8 cellular contexts compared by ENCODE assay signal in the genomic region with DNA sequence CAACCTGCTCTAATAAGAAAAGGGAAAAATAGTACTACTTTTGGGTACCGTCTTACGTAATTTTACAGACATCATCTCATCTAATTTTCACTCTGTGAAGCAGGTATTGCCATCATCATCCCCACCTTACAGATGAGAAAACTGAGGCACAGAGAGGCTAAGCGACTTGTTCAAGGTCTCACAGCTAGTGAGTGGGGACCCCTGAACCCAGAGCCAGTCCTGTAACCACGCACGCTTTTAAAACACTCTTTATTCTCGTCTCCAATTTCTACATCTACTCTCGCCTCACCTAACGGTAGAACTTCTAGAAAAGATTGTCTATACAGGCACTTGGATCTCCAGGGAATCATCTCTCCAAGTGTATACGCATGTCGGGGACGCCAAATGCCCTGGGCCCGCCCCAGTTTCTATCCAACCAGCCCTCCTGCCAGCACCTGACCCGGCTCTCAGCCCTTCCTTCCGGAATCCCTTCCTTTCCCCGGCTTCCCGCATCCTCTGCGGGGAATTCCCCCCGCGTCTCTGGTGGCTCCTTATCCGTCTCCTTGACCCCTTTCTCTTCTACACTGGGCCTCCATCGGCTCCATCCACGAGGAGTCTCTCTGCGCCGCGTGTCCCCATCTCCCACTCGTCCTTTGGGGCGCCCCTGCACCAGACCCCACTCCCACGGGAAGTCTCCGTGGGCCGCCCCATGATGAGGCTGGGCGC. TPM values are rescaled to one million over a fixed set of nuclear protein-coding genes. Genes with fewer than 3 reads are reported as not detected.
DNase-seq lines count a peak whose midpoint lies in the region; FAIRE-seq and TF ChIP-seq lines count a peak whose summit lies in the region.

No MANE protein-coding gene starts in this region.

- intact Hi-C loops in CD4-positive, alpha-beta memory T cell (cut with micrococcal nuclease): loop anchor here (2.0 kb wide), 1 partner anchor 85 kb away; a partner anchor contains a TSS

- peak in 2 of 5 donors; percentile 40 to 69 for DNase-seq in CD4-positive, alpha-beta memory T cell
- DNase-seq in astrocyte (ENCODE audit: low read depth) (no peak), iPS-NIHi11 (ENCODE audit: low spot score) (peak; percentile 48), NCI-H128 (lab: John Stamatoyannopoulos, UW; ENCODE audit: unreplicated experiment) (no peak), NCI-H1092 (lab: John Stamatoyannopoulos, UW) (no peak), GM13977 (ENCODE audit: low spot score) (no peak)
- peak; percentile 69 for DNase-seq in stimulated activated CD8-positive, alpha-beta memory T cell treated with anti-CD3 and anti-CD28 coated beads, Interleukin-4, amount 100 ng/mL, for 48 hours

- peak overlapping the region; percentile 77 to 88 for H3K4me3 ChIP-seq in CD4-positive, alpha-beta memory T cell (ENCODE audit: low read length in 2 of 2)
- H3K4me3 ChIP-seq in HUES6 (ENCODE audit: low read depth, low read length) (peak overlapping the region; percentile 64), astrocyte (ENCODE audit: insufficient read depth, low read depth, low read length) (peak overlapping the region; percentile 44)

- H3K36me3 ChIP-seq in CD4-positive, alpha-beta memory T cell (ENCODE audit: insufficient read depth, low read length): no peaks in the 10 kb centered on the region
- H3K36me3 ChIP-seq in HUES6 (ENCODE audit: control insufficient read depth, insufficient read depth, low read length) (no peaks in the 10 kb centered on the region), astrocyte (ENCODE audit: insufficient read depth, low read length) (no peaks in the 10 kb centered on the region)

- peak overlapping the region; percentile 68 for H3K9ac ChIP-seq in HUES6 (ENCODE audit: low read length)
- peak overlapping the region; percentile 60 for H3K9ac ChIP-seq in astrocyte (ENCODE audit: low read length)

- no peaks in the 10 kb centered on the region for H4K20me1 ChIP-seq in astrocyte (ENCODE audit: insufficient read depth, low read length)

- H3K27me3 Mint-ChIP-seq in CD4-positive, alpha-beta memory T cell: no peaks in the 10 kb centered on the region
- no peaks in the 10 kb centered on the region for H3K27me3 Mint-ChIP-seq in astrocyte (ENCODE audit: low read depth, unreplicated experiment)

- H3K79me2 ChIP-seq in astrocyte (ENCODE audit: insufficient read depth, low read length): no peaks in the 10 kb centered on the region

- H2AFZ ChIP-seq in astrocyte (ENCODE audit: low read depth, low read length): peak overlapping the region; percentile 81

- TF ChIP-seq CTCF in astrocyte (IDR thresholded peaks at IDR 0.05; ENCODE audit: insufficient read depth, low read depth, low read length): no peak
- no peak for TF ChIP-seq CTCF in GM13977 (IDR thresholded peaks at IDR 0.05; ENCODE audit: extremely low read depth, insufficient read depth, missing control alignments)

- H3K4me1 ChIP-seq in CD4-positive, alpha-beta memory T cell (ENCODE audit: insufficient read depth, low read length): peaks cover 84% of the 10 kb centered on the region
- peaks cover 33% of the 10 kb centered on the region for H3K4me1 ChIP-seq in HUES6 (ENCODE audit: control insufficient read depth, insufficient read depth, low read length)
- H3K4me1 ChIP-seq in astrocyte (ENCODE audit: insufficient read depth, low read length): peaks cover 45% of the 10 kb centered on the region

- peaks cover 17 to 37% of the 10 kb centered on the region in 2 donors for H3K36me3 Mint-ChIP-seq in CD4-positive, alpha-beta memory T cell
- H3K36me3 Mint-ChIP-seq in astrocyte (ENCODE audit: low read depth, unreplicated experiment): no peaks in the 10 kb centered on the region

- no peaks in the 10 kb centered on the region for H3K27me3 ChIP-seq in CD4-positive, alpha-beta memory T cell (ENCODE audit: insufficient read depth, low read length)
- H3K27me3 ChIP-seq in HUES6 (ENCODE audit: control insufficient read depth, insufficient read depth, low read length): peaks cover 12% of the 10 kb centered on the region
- no peaks in the 10 kb centered on the region for H3K27me3 ChIP-seq in astrocyte (ENCODE audit: insufficient read depth, low read length)

- no peaks in the 10 kb centered on the region for H3K9me3 Mint-ChIP-seq in CD4-positive, alpha-beta memory T cell
- no peaks in the 10 kb centered on the region for H3K9me3 Mint-ChIP-seq in astrocyte (ENCODE audit: unreplicated experiment)

- POLR2A ChIA-PET in CD4-positive, alpha-beta memory T cell (lab: Charles Lee; ENCODE audit: partially characterized antibody): interaction anchor here (0.6 to 74.5 kb wide), 5 partner anchors 15 to 205 kb away, joined by 4 to 5577 read pairs (median 149); a partner anchor contains a TSS

- peak overlapping the region; percentile 99 for H3K27ac ChIP-seq in CD4-positive, alpha-beta memory T cell (ENCODE audit: low read depth, low read length)
- H3K27ac ChIP-seq in HUES6 (ENCODE audit: low read depth, low read length) (0 out of 2 replicates have a peak overlapping the region, but pooled peaks have one; percentile 45), astrocyte (ENCODE audit: low read depth, low read length) (no peak overlapping the region)

- peak overlapping the region; percentile 91 to 99 (median 98) for H3K27ac Mint-ChIP-seq in CD4-positive, alpha-beta memory T cell
- H3K27ac Mint-ChIP-seq in astrocyte (ENCODE audit: unreplicated experiment): peak overlapping the region; percentile 50

- peak overlapping the region; percentile 85 for H3K4me2 ChIP-seq in astrocyte (ENCODE audit: low read length)

- FAIRE-seq in astrocyte (lab: Jason Lieb, UNC): no peak

- H3K4me3 Mint-ChIP-seq in CD4-positive, alpha-beta memory T cell: peak overlapping the region; percentile 83 to 97 (median 95)
- peak overlapping the region; percentile 71 for H3K4me3 Mint-ChIP-seq in astrocyte (ENCODE audit: unreplicated experiment)

- H3K9me3 ChIP-seq in CD4-positive, alpha-beta memory T cell (ENCODE audit: control insufficient read depth in 1 of 2, low read length in 2 of 2): no peaks in the 10 kb centered on the region
- no peaks in the 10 kb centered on the region for H3K9me3 ChIP-seq in HUES6 (ENCODE audit: control insufficient read depth, insufficient read depth, low read depth, low read length)
- no peaks in the 10 kb centered on the region for H3K9me3 ChIP-seq in astrocyte (ENCODE audit: insufficient read depth, low read depth, low read length)

- in situ Hi-C loops in GM13977 (cut with MboI; ENCODE audit: low pct_unique_long_range_greater_than_20kb, low sequenced_read_pairs, unreplicated experiment): loop anchor here (25.0 kb wide), 1 partner anchor 166 kb away; no protein-coding TSS in a partner anchor

- peaks cover 51 to 92% (median 67%) of the 10 kb centered on the region in 4 donors for H3K4me1 Mint-ChIP-seq in CD4-positive, alpha-beta memory T cell
- H3K4me1 Mint-ChIP-seq in astrocyte (ENCODE audit: low read depth, unreplicated experiment): peaks cover 24% of the 10 kb centered on the region

- CTCF ChIA-PET in CD4-positive, alpha-beta memory T cell (lab: Charles Lee; ENCODE audit: partially characterized antibody): interaction anchor here (0.9 to 11.6 kb wide), 10 partner anchors 8 to 82 kb away, joined by 3 to 254 read pairs (median 6); a partner anchor contains a TSS

RNA-seq across cellular contexts. Expression of a gene that starts 1.6 kb away (rescaled TPM):
- total RNA-seq in CD4-positive, alpha-beta memory T cell: 100 to 1,000 TPM; 174 to 181 TPM
- 10 to 100 TPM in 1 of 2 donors, 1 to 10 TPM in 1; 7.8 to 14.4 TPM for polyA plus RNA-seq in CD4-positive, alpha-beta memory T cell
- 4.2 and 4.7 TPM in 2 replicates for total RNA-seq in astrocyte

RNA-seq across cellular contexts. Expression of a gene that starts 51.2 kb away (rescaled TPM):
- total RNA-seq in CD4-positive, alpha-beta memory T cell: 100 to 1,000 TPM; 194 to 201 TPM
- 10 to 100 TPM; 15.4 to 17.8 TPM for polyA plus RNA-seq in CD4-positive, alpha-beta memory T cell
- 18.0 and 19.5 TPM in 2 replicates for total RNA-seq in astrocyte

Comparison
In these comparisons a context has a peak if more than half of its experiments do, and no peak if none do; other contexts are left out.
1. DNase-seq: peak in iPS-NIHi11 (single experiment) and stimulated activated CD8-positive, alpha-beta memory T cell treated with anti-CD3 and anti-CD28 coated beads, Interleukin-4, amount 100 ng/mL, for 48 hours (single experiment); none in astrocyte (single experiment), NCI-H128 (single experiment), NCI-H1092 (single experiment) and GM13977 (single experiment).
2. RNA of a gene that starts 1.6 kb away (total RNA-seq): 174 to 181 TPM in CD4-positive, alpha-beta memory T cell; 4.2 to 4.7 TPM in astrocyte; every median in the first group is over 10 times any median in the second.
3. Peak in every context shown above with its lines, with median percentiles within 50 percentile points of each other: H3K4me3 ChIP-seq.